ENCODE assay signal across 20 cellular contexts in genomic region chr10:132349766-132350165, GRCh38. TPM values are rescaled to one million over a fixed set of nuclear protein-coding genes. Genes with fewer than 3 reads are reported as not detected.
DNase-seq lines count a peak whose midpoint lies in the region; ATAC-seq and TF ChIP-seq lines count a peak whose summit lies in the region.
"Had no signal": no experiment of that assay in that cellular context is flagged by ENCODE, and none has a peak within 500 bp of the region (broad histone marks: within the 10 kb centered on the region; RNA-seq: fewer than 3 reads in every experiment).

No MANE protein-coding gene starts in this region.

- H3K4me1 ChIP-seq in lower lobe of right lung (no peaks in the 10 kb centered on the region), spleen (peaks cover 0 to 21% (median 3%) of the 10 kb centered on the region in 6 donors)
- H3K4me1 ChIP-seq: BE2C, HAP-1 had no signal

- TF ChIP-seq CTCF in GM10266 (IDR thresholded peaks at IDR 0.05; ENCODE audit: control insufficient read depth, insufficient read depth, low read depth, missing control alignments): no peak
- no peak for TF ChIP-seq CTCF in lower lobe of right lung (IDR thresholded peaks at IDR 0.05)
- no peak for TF ChIP-seq CTCF in spleen (IDR thresholded peaks at IDR 0.05 in 8 of 11, conservative IDR thresholded peaks at IDR 0.05 in 3 of 11)

- ATAC-seq in lower lobe of right lung (no peak), HG02642 (IDR thresholded peaks at IDR 0.05; ENCODE audit: poor library complexity, unreplicated experiment) (no peak)

- H3K9me3 ChIP-seq in lower lobe of right lung: no peaks in the 10 kb centered on the region
- no peaks in the 10 kb centered on the region for H3K9me3 ChIP-seq in spleen
- H3K9me3 ChIP-seq: BE2C, HAP-1 had no signal

- H3K4me3 ChIP-seq in lower lobe of right lung (no peak overlapping the region), spleen (no peak overlapping the region)
- H3K4me3 ChIP-seq: HAP-1 had no signal

- DNase-seq in GM10266 (ENCODE audit: extremely low spot score) (peak; percentile 14), lower lobe of right lung (peak; percentile 33), spleen (peak; percentile 60), H4 (ENCODE audit: low spot score) (no peak), NCI-H146 (lab: John Stamatoyannopoulos, UW) (no peak)
- DNase-seq: ACHN; BE2C; C1 segment of cervical spinal cord; CD4-positive, CD25-positive, alpha-beta regulatory T cell; CD8-positive, alpha-beta memory T cell; COR-L47; DMS 273 treated with DMSO at 0.1 percent for 48 hours; DMS53; DND-41; EL; GOT3; KBM-7 had no signal

- WGBS in spleen, 5 donors: 87 to 95% (median 89%) methylated on average over 6 of the region's 6 CpGs

- no peak overlapping the region for H3K27ac ChIP-seq in lower lobe of right lung
- no peak overlapping the region for H3K27ac ChIP-seq in spleen
- H3K27ac ChIP-seq: HL-60 had no signal

- intact Hi-C loops in lower lobe of right lung (cut with DNase I) (loop anchor here (10.0 kb wide), 1 partner anchor 125 kb away; no protein-coding TSS in a partner anchor), spleen (cut with DNase I; ENCODE audit: low total_unique reads) (loop anchor here (5.0 kb wide), 1 partner anchor 127 kb away; no protein-coding TSS in a partner anchor)

- H3K27me3 ChIP-seq in lower lobe of right lung (ENCODE audit: low read depth) (no peaks in the 10 kb centered on the region), spleen (replicated peaks in 1 of 7) (no peaks in the 10 kb centered on the region)
- H3K27me3 ChIP-seq: BE2C had no signal

- H3K36me3 ChIP-seq in lower lobe of right lung: peaks cover 27% of the 10 kb centered on the region
- peaks cover 0 to 79% (median 12%) of the 10 kb centered on the region in 6 donors for H3K36me3 ChIP-seq in spleen
- H3K36me3 ChIP-seq: BE2C, HAP-1 had no signal

- TF ChIP-seq POLR2A in spleen (IDR thresholded peaks at IDR 0.05): no peak

RNA-seq across cellular contexts. Expression of gene LRRC27, which starts 17.8 kb away (rescaled TPM):
- total RNA-seq in lower lobe of right lung: 15.5 TPM
- total RNA-seq in spleen: 10 to 100 TPM; 11.9 to 29.9 (median 19.4) TPM
- polyA plus RNA-seq in spleen: 10 to 100 TPM in 1 of 3 donors, 1 to 10 TPM in 2; 6.1 to 13.0 (median 8.5) TPM
- total RNA-seq in H4 (2014; rRNA removed; shearing (Covaris generic)): 4.7 and 7.9 TPM in 2 replicates

RNA-seq across cellular contexts. Expression of gene STK32C, which starts 42.0 kb away (rescaled TPM):
- 14.1 TPM for total RNA-seq in lower lobe of right lung
- total RNA-seq in spleen: 10 to 100 TPM in 6 of 7 donors, 1 to 10 TPM in 1; 9.6 to 27.8 (median 15.4) TPM
- polyA plus RNA-seq in spleen: 10 to 100 TPM; 13.2 to 23.8 (median 16.0) TPM
- 13.8 and 22.2 TPM in 2 replicates for total RNA-seq in H4 (2014; rRNA removed; shearing (Covaris generic))

RNA-seq across cellular contexts. Expression of gene PWWP2B, which starts 47.2 kb away (rescaled TPM):
- total RNA-seq in lower lobe of right lung: 25.2 TPM
- 10 to 100 TPM; 24.8 to 41.7 (median 28.1) TPM for total RNA-seq in spleen
- 10 to 100 TPM; 22.5 to 50.0 (median 27.8) TPM for polyA plus RNA-seq in spleen
- 2.2 and 6.2 TPM in 2 replicates for total RNA-seq in H4 (2014; rRNA removed; shearing (Covaris generic))

Comparison
In these comparisons a context has a peak if more than half of its experiments do, and no peak if none do; other contexts are left out.
1. DNase-seq: peak in GM10266 (single experiment), lower lobe of right lung (single experiment) and spleen (single experiment); none in H4 (single experiment) and NCI-H146 (single experiment).